13 cellular contexts compared by ENCODE assay signal in the genomic region with DNA sequence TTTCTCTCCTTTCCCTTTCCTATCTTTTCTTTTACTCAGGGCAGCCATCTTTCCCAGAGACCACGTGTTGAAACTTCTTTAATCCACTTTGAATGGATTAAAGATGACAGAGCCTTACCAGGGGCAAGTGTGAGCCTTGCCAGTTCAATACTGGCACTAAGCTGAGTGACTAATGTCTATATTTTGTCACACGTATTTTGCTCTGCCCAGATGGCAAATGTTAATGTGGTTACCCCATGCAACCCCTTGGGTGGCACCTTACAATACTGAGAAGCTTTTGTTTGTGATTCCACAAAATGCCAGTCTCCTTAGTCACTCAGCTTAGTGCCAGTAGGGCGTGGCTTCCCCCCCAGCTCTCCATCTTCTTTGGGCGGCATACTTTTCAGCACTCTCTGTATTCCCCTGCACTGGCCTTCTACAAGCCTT.
DNase-seq lines count a peak whose midpoint lies in the region; TF ChIP-seq lines count a peak whose summit lies in the region.
"Had no signal": no experiment of that assay in that cellular context is flagged by ENCODE, and none has a peak within 500 bp of the region (broad histone marks: within the 10 kb centered on the region; RNA-seq: fewer than 3 reads in every experiment).

No MANE protein-coding gene starts in this region.

- TF ChIP-seq CTCF in fibroblast of mammary gland (conservative IDR thresholded peaks at IDR 0.05; ENCODE audit: control insufficient read depth, insufficient read depth, low read depth, low read length): no peak

- DNase-seq in NCI-H82 (lab: John Stamatoyannopoulos, UW): peak; percentile 16
- DNase-seq in NCI-H82 treated with DMSO at 0.1 percent for 48 hours (lab: John Stamatoyannopoulos, UW; ENCODE audit: unreplicated experiment): no peak
- DNase-seq in SW 1271 (lab: John Stamatoyannopoulos, UW): peak; percentile 23 to 84
- DNase-seq in fibroblast of mammary gland (ENCODE audit: low read depth): peak; percentile 40
- DNase-seq in dedifferentiated amniotic fluid mesenchymal stem cell (ENCODE audit: extremely low spot score): no peak
- DNase-seq in NCI-H2196 treated with DMSO at 0.1 percent for 48 hours (lab: John Stamatoyannopoulos, UW; ENCODE audit: unreplicated experiment): no peak
- DNase-seq in inferior parietal cortex (ENCODE audit: extremely low spot score): no peak
- DNase-seq in NCI-H1930 (lab: John Stamatoyannopoulos, UW): no peak
- DNase-seq: 8988T, left colon, NCI-H1417 treated with DMSO at 0.1 percent for 48 hours had no signal

- no peak overlapping the region for H3K4me3 ChIP-seq in fibroblast of mammary gland (ENCODE audit: control insufficient read depth, low read depth, low read length)
- H3K4me3 ChIP-seq: cardiac muscle cell, neural progenitor cell had no signal

Comparison
In these comparisons a context has a peak if more than half of its experiments do, and no peak if none do; other contexts are left out.
1. DNase-seq: peak in NCI-H82 (single experiment), SW 1271 (2 of 2) and fibroblast of mammary gland (single experiment); none in NCI-H82 treated with DMSO at 0.1 percent for 48 hours (single experiment), dedifferentiated amniotic fluid mesenchymal stem cell (single experiment), NCI-H2196 treated with DMSO at 0.1 percent for 48 hours (single experiment), inferior parietal cortex (single experiment) and NCI-H1930 (0 of 2).